Comparison of ENCODE assay signal across 14 cellular contexts in genomic region chr3:164522073-164522763, GRCh38.
A peak's percentile ranks its signal among the peaks of the same experiment; 100 is the strongest.
DNase-seq lines count a peak whose midpoint lies in the region; ATAC-seq and TF ChIP-seq lines count a peak whose summit lies in the region.
"Had no signal": no experiment of that assay in that cellular context is flagged by ENCODE, and none has a peak within 500 bp of the region (broad histone marks: within the 10 kb centered on the region; RNA-seq: fewer than 3 reads in every experiment).

No MANE protein-coding gene starts in this region.

- no peak overlapping the region for H4K8ac ChIP-seq in trophoblast cell (ENCODE audit: low read depth, low read length)

- intact Hi-C loops in lower lobe of right lung (cut with DNase I): no loop called here
- intact Hi-C loops in upper lobe of right lung (cut with DNase I): no loop called here

- H3K9ac ChIP-seq in trophoblast cell (ENCODE audit: low read length): no peak overlapping the region
- H3K9ac ChIP-seq: BLaER1 treated with 17β-estradiol and CSF1 and Interleukin-3, amounts not matched to agents 10 nM and 100 nM had no signal

- H3K79me2 ChIP-seq in trophoblast cell (ENCODE audit: control insufficient read depth, insufficient read depth, low read length, poor library complexity) (no peaks in the 10 kb centered on the region), osteoblast (ENCODE audit: insufficient read depth, low read length) (no peaks in the 10 kb centered on the region)

- H3K27me3 ChIP-seq in lower lobe of right lung (ENCODE audit: low read depth) (no peaks in the 10 kb centered on the region), trophoblast cell (ENCODE audit: insufficient read depth, low read length) (no peaks in the 10 kb centered on the region), upper lobe of right lung (no peaks in the 10 kb centered on the region), osteoblast (ENCODE audit: insufficient read depth, low read length) (no peaks in the 10 kb centered on the region)
- H3K27me3 ChIP-seq: BLaER1 treated with 17β-estradiol and CSF1 and Interleukin-3, amounts not matched to agents 10 nM and 100 nM had no signal

- no peak overlapping the region for H2BK5ac ChIP-seq in trophoblast cell (ENCODE audit: low read depth, low read length, poor library complexity)

- H3K18ac ChIP-seq in trophoblast cell (ENCODE audit: low read length): no peak overlapping the region

- no peak overlapping the region for H3K4me3 Mint-ChIP-seq in chondrocyte (ENCODE audit: unreplicated experiment)
- H3K4me3 Mint-ChIP-seq: B cell; CD8-positive, alpha-beta T cell; H9 had no signal

- peaks cover 6% of the 10 kb centered on the region for H3K27me3 Mint-ChIP-seq in chondrocyte (ENCODE audit: low read depth)
- H3K27me3 Mint-ChIP-seq: B cell had no signal

- H3K79me1 ChIP-seq in trophoblast cell (ENCODE audit: low read length): no peaks in the 10 kb centered on the region

- peaks cover 23% of the 10 kb centered on the region for H3K9me3 Mint-ChIP-seq in chondrocyte (ENCODE audit: low read depth)

- WGBS in trophoblast cell (ENCODE audit: extremely low coverage, insufficient coverage, insufficient read length): no CpG with 5 or more reads among the region's 6 CpGs

- H3K23ac ChIP-seq in trophoblast cell (ENCODE audit: low read length): no peak overlapping the region

- no peak overlapping the region for H3K27ac Mint-ChIP-seq in chondrocyte (ENCODE audit: unreplicated experiment)
- H3K27ac Mint-ChIP-seq: B cell; CD8-positive, alpha-beta T cell; H9 had no signal

- no peak overlapping the region for H2AFZ ChIP-seq in trophoblast cell (ENCODE audit: insufficient read depth, low read length, poor library complexity)
- H2AFZ ChIP-seq in osteoblast (ENCODE audit: low read length): no peak overlapping the region

- H3K4me1 ChIP-seq in lower lobe of right lung (no peaks in the 10 kb centered on the region), trophoblast cell (ENCODE audit: control insufficient read depth in 1 of 2, insufficient read depth in 2 of 2, low read length in 2 of 2) (no peaks in the 10 kb centered on the region), upper lobe of right lung (no peaks in the 10 kb centered on the region), osteoblast (ENCODE audit: insufficient read depth, low read length) (no peaks in the 10 kb centered on the region)
- H3K4me1 ChIP-seq: BLaER1 treated with 17β-estradiol and CSF1 and Interleukin-3, amounts not matched to agents 10 nM and 100 nM had no signal

- no peak overlapping the region for H3K4ac ChIP-seq in trophoblast cell (ENCODE audit: low read depth, low read length)

- no peak overlapping the region for H3K4me3 ChIP-seq in lower lobe of right lung
- H3K4me3 ChIP-seq in trophoblast cell (ENCODE audit: low read depth, low read length): peak overlapping the region; percentile 53
- no peak overlapping the region for H3K4me3 ChIP-seq in upper lobe of right lung
- no peak overlapping the region for H3K4me3 ChIP-seq in osteoblast (ENCODE audit: insufficient read depth, low read length)
- H3K4me3 ChIP-seq: BLaER1 treated with 17β-estradiol and CSF1 and Interleukin-3, amounts not matched to agents 10 nM and 100 nM had no signal

- H3K27ac ChIP-seq in lower lobe of right lung (no peak overlapping the region), trophoblast cell (ENCODE audit: low read depth, low read length) (no peak overlapping the region), upper lobe of right lung (no peak overlapping the region), osteoblast (ENCODE audit: low read depth, low read length) (no peak overlapping the region)
- H3K27ac ChIP-seq: BLaER1 treated with 17β-estradiol and CSF1 and Interleukin-3, amounts not matched to agents 10 nM and 100 nM had no signal

- no peaks in the 10 kb centered on the region for H3K36me3 Mint-ChIP-seq in chondrocyte (ENCODE audit: low read depth)
- H3K36me3 Mint-ChIP-seq: CD8-positive, alpha-beta T cell had no signal

- no peaks in the 10 kb centered on the region for H3K36me3 ChIP-seq in lower lobe of right lung
- no peaks in the 10 kb centered on the region for H3K36me3 ChIP-seq in trophoblast cell (ENCODE audit: control insufficient read depth in 1 of 2, insufficient read depth in 2 of 2, low read length in 2 of 2)
- no peaks in the 10 kb centered on the region for H3K36me3 ChIP-seq in upper lobe of right lung
- H3K36me3 ChIP-seq in osteoblast (ENCODE audit: insufficient read depth, low read length): no peaks in the 10 kb centered on the region
- H3K36me3 ChIP-seq: BLaER1 treated with 17β-estradiol and CSF1 and Interleukin-3, amounts not matched to agents 10 nM and 100 nM had no signal

- peak; percentile 82 for DNase-seq in chondrocyte (ENCODE audit: low spot score)
- DNase-seq in lower lobe of right lung: no peak
- no peak for DNase-seq in trophoblast cell
- no peak for DNase-seq in upper lobe of right lung
- DNase-seq in osteoblast (ENCODE audit: insufficient read length, low spot score, missing footprints): no peak
- DNase-seq: Calu3, DMS79 treated with DMSO at 0.1 percent for 48 hours, GF-D8, H9 had no signal

- no peaks in the 10 kb centered on the region for H4K20me1 ChIP-seq in osteoblast (ENCODE audit: insufficient read depth, low read length)
- H4K20me1 ChIP-seq: BLaER1 treated with 17β-estradiol and CSF1 and Interleukin-3, amounts not matched to agents 10 nM and 100 nM had no signal

- no peak for TF ChIP-seq CTCF in chondrocyte (IDR thresholded peaks at IDR 0.05)
- no peak for TF ChIP-seq CTCF in lower lobe of right lung (IDR thresholded peaks at IDR 0.05)
- TF ChIP-seq CTCF in upper lobe of right lung (IDR thresholded peaks at IDR 0.05): no peak
- TF ChIP-seq CTCF in osteoblast (IDR thresholded peaks at IDR 0.05; ENCODE audit: extremely low read depth, low read depth, low read length): no peak

- no peak overlapping the region for H3K14ac ChIP-seq in trophoblast cell (ENCODE audit: low read length)

- no peak overlapping the region for H4K91ac ChIP-seq in trophoblast cell (ENCODE audit: low read depth, low read length)

- H3K4me2 ChIP-seq in trophoblast cell (ENCODE audit: low read length) (no peak overlapping the region), osteoblast (ENCODE audit: insufficient read depth, low read length) (no peak overlapping the region)
- H3K4me2 ChIP-seq: BLaER1 treated with 17β-estradiol and CSF1 and Interleukin-3, amounts not matched to agents 10 nM and 100 nM had no signal

- no peaks in the 10 kb centered on the region for H3K4me1 Mint-ChIP-seq in chondrocyte (ENCODE audit: low read depth)
- H3K4me1 Mint-ChIP-seq: B cell, H9 had no signal

- H2BK120ac ChIP-seq in trophoblast cell (ENCODE audit: insufficient read depth, low read length, poor library complexity): no peak overlapping the region

- H3K9me3 ChIP-seq in lower lobe of right lung (peaks cover 10% of the 10 kb centered on the region), trophoblast cell (ENCODE audit: insufficient read depth, low read depth, low read length) (peaks cover 8% of the 10 kb centered on the region), upper lobe of right lung (no peaks in the 10 kb centered on the region), osteoblast (ENCODE audit: low read depth, low read length) (peaks cover 5% of the 10 kb centered on the region)

- no peak overlapping the region for H2AK5ac ChIP-seq in trophoblast cell (ENCODE audit: low read length)

- H4K12ac ChIP-seq in trophoblast cell (ENCODE audit: low read depth, low read length): no peak overlapping the region

- ATAC-seq in lower lobe of right lung: peak; percentile 24 to 35
- ATAC-seq in upper lobe of right lung: peak; percentile 46
- ATAC-seq in GM21526 (IDR thresholded peaks at IDR 0.05; ENCODE audit: low FRiP score, unreplicated experiment): no peak
- no peak for ATAC-seq in HG02759 (IDR thresholded peaks at IDR 0.05; ENCODE audit: unreplicated experiment)
- ATAC-seq: CD8-positive, alpha-beta T cell had no signal

- no peak overlapping the region for H2BK12ac ChIP-seq in trophoblast cell (ENCODE audit: low read length)

Comparison
In these comparisons a context has a peak if more than half of its experiments do, and no peak if none do; other contexts are left out.
1. ATAC-seq: peak in lower lobe of right lung (2 of 2) and upper lobe of right lung (single experiment); none in GM21526 (single experiment) and HG02759 (single experiment).